In the genomic region with DNA sequence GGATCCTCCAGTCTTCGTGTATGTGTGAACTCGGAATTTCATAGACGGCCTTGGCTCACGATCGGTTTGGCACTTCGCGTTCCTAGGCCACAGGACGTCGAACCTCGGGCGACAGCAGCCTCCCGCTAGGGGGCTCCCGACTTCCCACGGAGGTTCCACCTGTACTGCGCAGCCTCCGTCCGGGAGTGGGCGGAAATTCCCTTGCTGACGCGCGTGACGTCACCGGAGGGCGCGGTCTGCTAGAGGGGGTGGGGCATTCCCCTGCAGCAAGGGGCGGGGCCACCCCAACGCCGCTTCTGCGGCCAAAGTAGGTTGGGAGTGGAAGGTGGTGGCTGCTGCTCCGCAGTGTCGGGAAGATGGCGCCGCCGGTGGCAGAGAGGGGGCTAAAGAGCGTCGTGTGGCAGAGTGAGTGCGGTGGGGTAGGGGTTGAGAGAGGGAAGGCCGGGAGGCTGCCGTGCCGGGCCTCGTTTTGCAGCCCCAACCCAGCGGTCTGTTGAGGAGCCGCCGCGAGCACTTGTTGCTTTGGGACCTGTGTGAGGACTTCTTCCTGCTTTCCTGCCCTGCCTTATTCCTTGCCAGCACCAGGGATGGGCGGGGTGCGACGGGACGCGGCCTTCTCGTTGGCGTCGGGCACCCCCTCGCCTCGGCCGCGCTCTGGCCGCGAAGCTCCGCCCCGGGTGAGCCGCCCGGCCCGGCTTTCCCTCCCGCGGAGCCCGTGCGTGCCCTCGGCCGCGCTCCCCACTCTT, we compare ENCODE assay signal across 1 cellular context.
TF ChIP-seq lines count a peak whose summit lies in the region.

Gene STXBP3 (plus strand): TSS at position 293 of the 746 bp plus-strand sequence. CDS start 64 bp downstream, at position 357.

TF ChIP-seq in HepG2, 621 proteins besides CTCF, POLR2A, EP300 and RAD21 (continued from another document and continues in another):
- TF ChIP-seq ZNF296 (CRISPR knock-in tag; conservative IDR thresholded peaks at IDR 0.05) (no peak), MTA1 (CRISPR knock-in tag; IDR thresholded peaks at IDR 0.05; ENCODE audit: borderline replicate concordance) (peak; percentile 55; the same call in 1 of the 2 replicates), AHR (CRISPR knock-in tag; IDR thresholded peaks at IDR 0.05) (no peak), ARNTL (CRISPR knock-in tag; IDR thresholded peaks at IDR 0.05) (0 out of 2 replicates have a peak, but pooled peaks have one; percentile 46), FIP1L1 (IDR thresholded peaks at IDR 0.05; ENCODE audit: borderline replicate concordance, insufficient read depth, low read depth, low read length) (no peak), MIXL1 (CRISPR knock-in tag; IDR thresholded peaks at IDR 0.05) (no peak), SMAD3 (CRISPR knock-in tag; IDR thresholded peaks at IDR 0.05) (peak; percentile 70; the same call in 1 of the 2 replicates), PTBP1 (IDR thresholded peaks at IDR 0.05; ENCODE audit: low read depth, low read length, poor library complexity, severe bottlenecking) (no peak), ZNF552 (CRISPR knock-in tag; IDR thresholded peaks at IDR 0.05; ENCODE audit: borderline replicate concordance) (no peak), ZNF251 (CRISPR knock-in tag; IDR thresholded peaks at IDR 0.05) (no peak), ZBTB7B (CRISPR knock-in tag; IDR thresholded peaks at IDR 0.05) (no peak), TBL1XR1 (IDR thresholded peaks at IDR 0.05; ENCODE audit: borderline replicate concordance, low read length, partially characterized antibody) (no peak), ZNF562 (CRISPR knock-in tag; IDR thresholded peaks at IDR 0.05; ENCODE audit: borderline replicate concordance) (no peak), HNRNPL (IDR thresholded peaks at IDR 0.05; ENCODE audit: low read depth, low read length) (peak; percentile 55; the same call in 1 of the 2 replicates), ZKSCAN1 (IDR thresholded peaks at IDR 0.05; ENCODE audit: low read length) (no peak), KAT8 (CRISPR knock-in tag; IDR thresholded peaks at IDR 0.05) (peak; percentile 82), ZNF7 (CRISPR knock-in tag; IDR thresholded peaks at IDR 0.05) (no peak), REXO4 (CRISPR knock-in tag; IDR thresholded peaks at IDR 0.05; ENCODE audit: borderline replicate concordance) (no peak), KLF6 (CRISPR knock-in tag; IDR thresholded peaks at IDR 0.05) (no peak; the same call in 1 of the 2 replicates), ZFP36L2 (CRISPR knock-in tag; IDR thresholded peaks at IDR 0.05) (0 out of 2 replicates have a peak, but pooled peaks have one; percentile 36), ZNF605 (CRISPR knock-in tag; IDR thresholded peaks at IDR 0.05) (no peak; the same call in 1 of the 2 replicates), ZNF292 (CRISPR knock-in tag; IDR thresholded peaks at IDR 0.05; ENCODE audit: borderline replicate concordance, low read depth) (0 out of 2 replicates have a peak, but pooled peaks have one; percentile 34), MEIS2 (CRISPR knock-in tag; IDR thresholded peaks at IDR 0.05) (peak; percentile 84; the same call in 1 of the 2 replicates), ZNF142 (CRISPR knock-in tag; IDR thresholded peaks at IDR 0.05) (peak; percentile 85), ZNF816 (CRISPR knock-in tag; IDR thresholded peaks at IDR 0.05; ENCODE audit: borderline replicate concordance) (no peak), ZNF644 (CRISPR knock-in tag; IDR thresholded peaks at IDR 0.05; ENCODE audit: low read depth) (peak; percentile 58; the same call in 1 of the 2 replicates), SOX6 (IDR thresholded peaks at IDR 0.05) (no peak), SOX6 (CRISPR knock-in tag; IDR thresholded peaks at IDR 0.05) (peak; percentile 53), ONECUT2 (CRISPR knock-in tag; IDR thresholded peaks at IDR 0.05) (0 out of 2 replicates have a peak, but pooled peaks have one; percentile 20), ZBTB3 (CRISPR knock-in tag; IDR thresholded peaks at IDR 0.05; ENCODE audit: borderline replicate concordance, low read depth) (0 out of 2 replicates have a peak, but pooled peaks have one; percentile 19), BCL6 (CRISPR knock-in tag; IDR thresholded peaks at IDR 0.05) (peak; percentile 21; the same call in 1 of the 2 replicates), GFI1 (CRISPR knock-in tag; IDR thresholded peaks at IDR 0.05; ENCODE audit: borderline replicate concordance) (0 out of 2 replicates have a peak, but pooled peaks have one; percentile 61), ZNF224 (CRISPR knock-in tag; IDR thresholded peaks at IDR 0.05) (no peak; the same call in 1 of the 2 replicates), ZNF891 (CRISPR knock-in tag; IDR thresholded peaks at IDR 0.05) (peak; percentile 58; the same call in 1 of the 2 replicates), NFAT5 (CRISPR knock-in tag; IDR thresholded peaks at IDR 0.05) (peak; percentile 66; the same call in 1 of the 2 replicates), ZNF619 (CRISPR knock-in tag; IDR thresholded peaks at IDR 0.05) (0 out of 2 replicates have a peak, but pooled peaks have one; percentile 67), PHF8 (CRISPR knock-in tag; IDR thresholded peaks at IDR 0.05) (peak; percentile 85), ZNF839 (CRISPR knock-in tag; IDR thresholded peaks at IDR 0.05; ENCODE audit: borderline replicate concordance) (0 out of 2 replicates have a peak, but pooled peaks have one; percentile 46), ZNF773 (CRISPR knock-in tag; IDR thresholded peaks at IDR 0.05; ENCODE audit: borderline replicate concordance) (peak; percentile 53; the same call in 1 of the 2 replicates), ZNF674 (CRISPR knock-in tag; IDR thresholded peaks at IDR 0.05; ENCODE audit: low read depth) (no peak), ZFP82 (CRISPR knock-in tag; IDR thresholded peaks at IDR 0.05; ENCODE audit: borderline replicate concordance) (no peak)
- TF ChIP-seq, protein P1, sequence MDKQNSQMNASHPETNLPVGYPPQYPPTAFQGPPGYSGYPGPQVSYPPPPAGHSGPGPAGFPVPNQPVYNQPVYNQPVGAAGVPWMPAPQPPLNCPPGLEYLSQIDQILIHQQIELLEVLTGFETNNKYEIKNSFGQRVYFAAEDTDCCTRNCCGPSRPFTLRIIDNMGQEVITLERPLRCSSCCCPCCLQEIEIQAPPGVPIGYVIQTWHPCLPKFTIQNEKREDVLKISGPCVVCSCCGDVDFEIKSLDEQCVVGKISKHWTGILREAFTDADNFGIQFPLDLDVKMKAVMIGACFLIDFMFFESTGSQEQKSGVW (CRISPR knock-in tag; IDR thresholded peaks at IDR 0.05; ENCODE audit: borderline replicate concordance) = no peak
- TF ChIP-seq, protein P2, sequence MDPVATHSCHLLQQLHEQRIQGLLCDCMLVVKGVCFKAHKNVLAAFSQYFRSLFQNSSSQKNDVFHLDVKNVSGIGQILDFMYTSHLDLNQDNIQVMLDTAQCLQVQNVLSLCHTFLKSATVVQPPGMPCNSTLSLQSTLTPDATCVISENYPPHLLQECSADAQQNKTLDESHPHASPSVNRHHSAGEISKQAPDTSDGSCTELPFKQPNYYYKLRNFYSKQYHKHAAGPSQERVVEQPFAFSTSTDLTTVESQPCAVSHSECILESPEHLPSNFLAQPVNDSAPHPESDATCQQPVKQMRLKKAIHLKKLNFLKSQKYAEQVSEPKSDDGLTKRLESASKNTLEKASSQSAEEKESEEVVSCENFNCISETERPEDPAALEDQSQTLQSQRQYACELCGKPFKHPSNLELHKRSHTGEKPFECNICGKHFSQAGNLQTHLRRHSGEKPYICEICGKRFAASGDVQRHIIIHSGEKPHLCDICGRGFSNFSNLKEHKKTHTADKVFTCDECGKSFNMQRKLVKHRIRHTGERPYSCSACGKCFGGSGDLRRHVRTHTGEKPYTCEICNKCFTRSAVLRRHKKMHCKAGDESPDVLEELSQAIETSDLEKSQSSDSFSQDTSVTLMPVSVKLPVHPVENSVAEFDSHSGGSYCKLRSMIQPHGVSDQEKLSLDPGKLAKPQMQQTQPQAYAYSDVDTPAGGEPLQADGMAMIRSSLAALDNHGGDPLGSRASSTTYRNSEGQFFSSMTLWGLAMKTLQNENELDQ (CRISPR knock-in tag; IDR thresholded peaks at IDR 0.05; ENCODE audit: borderline replicate concordance) = no peak
- TF ChIP-seq, protein P3, sequence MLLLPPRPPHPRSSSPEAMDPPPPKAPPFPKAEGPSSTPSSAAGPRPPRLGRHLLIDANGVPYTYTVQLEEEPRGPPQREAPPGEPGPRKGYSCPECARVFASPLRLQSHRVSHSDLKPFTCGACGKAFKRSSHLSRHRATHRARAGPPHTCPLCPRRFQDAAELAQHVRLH (CRISPR knock-in tag; IDR thresholded peaks at IDR 0.05; ENCODE audit: borderline replicate concordance, low read depth) = no peak; the same call in 1 of the 2 replicates
- TF ChIP-seq, protein P4, sequence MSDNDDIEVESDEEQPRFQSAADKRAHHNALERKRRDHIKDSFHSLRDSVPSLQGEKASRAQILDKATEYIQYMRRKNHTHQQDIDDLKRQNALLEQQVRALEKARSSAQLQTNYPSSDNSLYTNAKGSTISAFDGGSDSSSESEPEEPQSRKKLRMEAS (IDR thresholded peaks at IDR 0.05) = peak; percentile 83
